ENCODE assay signal across 18 cellular contexts in the genomic region with DNA sequence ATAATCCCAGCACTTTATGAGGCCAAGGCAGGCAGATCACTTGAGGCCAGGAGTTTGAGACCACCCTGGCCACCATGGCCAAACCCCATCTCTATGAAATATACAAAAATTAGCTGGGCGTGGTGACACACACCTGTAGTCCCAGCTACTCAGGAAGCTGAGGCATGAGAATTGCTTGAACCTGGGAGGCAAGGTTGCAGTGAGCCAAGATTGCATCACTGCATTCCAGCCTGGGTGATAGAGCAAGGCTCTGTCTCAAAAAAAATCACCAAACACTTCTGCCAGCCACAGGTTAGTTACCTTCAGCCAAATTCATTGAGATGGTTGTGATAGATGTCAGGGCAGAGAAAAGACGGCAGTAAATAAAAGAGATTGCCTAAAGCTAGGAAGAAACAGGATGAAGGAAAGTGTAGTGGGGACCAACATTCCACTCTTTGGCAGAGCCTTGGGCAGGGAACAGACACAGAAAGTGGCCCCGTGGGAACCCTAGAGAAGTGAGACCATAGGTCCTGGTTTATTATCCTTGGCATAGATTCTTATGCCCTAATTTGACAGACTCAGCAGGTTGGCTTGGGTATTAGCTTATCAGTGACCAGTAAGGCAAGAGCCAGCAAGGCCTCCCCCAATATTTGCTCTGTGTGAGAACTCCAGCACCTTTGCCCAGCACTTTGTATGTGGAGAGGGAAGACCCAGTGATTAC. TPM values are rescaled to one million over a fixed set of nuclear protein-coding genes. Genes with fewer than 3 reads are reported as not detected.
DNase-seq lines count a peak whose midpoint lies in the region; ATAC-seq, FAIRE-seq and TF ChIP-seq lines count a peak whose summit lies in the region.
"Had no signal": no experiment of that assay in that cellular context is flagged by ENCODE, and none has a peak within 500 bp of the region (broad histone marks: within the 10 kb centered on the region; RNA-seq: fewer than 3 reads in every experiment).

No MANE protein-coding gene starts in this region.

- WGBS in K562 (ENCODE audit: insufficient coverage, low coverage, missing lambda C conversion rate): 43% methylated on average over 3 of the region's 3 CpGs

- TF ChIP-seq POLR2A in K562 (conservative IDR thresholded peaks at IDR 0.05): no peak
- no peak for TF ChIP-seq POLR2A in gastrocnemius medialis (IDR thresholded peaks at IDR 0.05)

- H3K9me3 ChIP-seq in K562 (replicated peaks; ENCODE audit: control insufficient read depth, insufficient read depth, low read depth, low read length) (no peaks in the 10 kb centered on the region), gastrocnemius medialis (no peaks in the 10 kb centered on the region)
- H3K9me3 ChIP-seq: thoracic aorta had no signal

- no peak for TF ChIP-seq EP300 in K562 (IDR thresholded peaks at IDR 0.05; ENCODE audit: low read length)

- DNase-seq in stimulated activated naive CD8-positive, alpha-beta T cell treated with anti-CD3 and anti-CD28 coated beads, Interleukin-15, amount 100 ng/mL, for 72 hours: no peak
- DNase-seq in stimulated activated naive CD8-positive, alpha-beta T cell treated with anti-CD3 and anti-CD28 coated beads, Interleukin-15, Interleukin-2, amounts not matched to agents 100 U/mL and 50 U/mL, for 24 hours: no peak
- DNase-seq in K562 (ENCODE audit: extremely low read depth in 1 of 4, low spot score in 3 of 4) (no peak), left lobe of liver (ENCODE audit: low spot score) (peak; percentile 85), type B pancreatic cell (ENCODE audit: extremely low spot score, unreplicated experiment) (no peak), gastrocnemius medialis (no peak), Right ventricle myocardium inferior (ENCODE audit: missing footprints) (no peak)
- DNase-seq: activated CD4-positive, alpha-beta memory T cell treated with anti-CD3 and anti-CD28 coated beads, Interleukin-2, amount 10 ng/mL, durations not matched to agents 7 days and 5 days; amygdala; GF-D8; left cardiac atrium; NCI-H774; posterior cingulate gyrus had no signal

- no peak overlapping the region for H3K9ac ChIP-seq in K562 (ENCODE audit: insufficient read depth in 1 of 2, low read depth in 2 of 2, low read length in 2 of 2)

- FAIRE-seq in K562 (lab: Jason Lieb, UNC): no peak
- FAIRE-seq: D721Med, GM12891 had no signal

- H4K20me1 ChIP-seq in K562 (replicated peaks; ENCODE audit: control insufficient read depth, insufficient read depth, low read length): no peaks in the 10 kb centered on the region

- H2AFZ ChIP-seq in K562 (ENCODE audit: low read depth, low read length): no peak overlapping the region

- BruUV-seq in K562 (replicated peaks; lab: Mats Ljungman, UMichigan): no TSS peak

- H3K4me1 ChIP-seq in K562 (replicated peaks in 1 of 2; ENCODE audit: control insufficient read depth in 2 of 2, insufficient read depth in 2 of 2, low read length in 2 of 2): no peaks in the 10 kb centered on the region; a peak in 1 of 5 replicates
- H3K4me1 ChIP-seq in gastrocnemius medialis: no peaks in the 10 kb centered on the region

- H3K4me3 Mint-ChIP-seq in stimulated activated naive CD8-positive, alpha-beta T cell treated with anti-CD3 and anti-CD28 coated beads, Interleukin-15, amount 100 ng/mL, for 72 hours: no peak overlapping the region
- no peak overlapping the region for H3K4me3 Mint-ChIP-seq in type B pancreatic cell
- H3K4me3 Mint-ChIP-seq: activated CD4-positive, alpha-beta memory T cell treated with anti-CD3 and anti-CD28 coated beads, Interleukin-2, amount 10 ng/mL, durations not matched to agents 7 days and 5 days had no signal

- no peak for ATAC-seq in stimulated activated naive CD8-positive, alpha-beta T cell treated with anti-CD3 and anti-CD28 coated beads, Interleukin-15, amount 100 ng/mL, for 72 hours
- no peak for ATAC-seq in stimulated activated naive CD8-positive, alpha-beta T cell treated with anti-CD3 and anti-CD28 coated beads, Interleukin-15, Interleukin-2, amounts not matched to agents 100 U/mL and 50 U/mL, for 24 hours
- no peak; the same call in 2 of the 3 replicates for ATAC-seq in K562
- peak; percentile 91 for ATAC-seq in left lobe of liver
- no peak for ATAC-seq in gastrocnemius medialis
- ATAC-seq in GM19351 (IDR thresholded peaks at IDR 0.05; ENCODE audit: unreplicated experiment): no peak
- no peak for ATAC-seq in Right ventricle myocardium inferior

- H3K4me3 ChIP-seq in K562 (no peak overlapping the region), gastrocnemius medialis (no peak overlapping the region)
- H3K4me3 ChIP-seq: skin epidermis, thoracic aorta had no signal

- in situ Hi-C loops in K562 (cut with MboI) (no loop called here), gastrocnemius medialis (cut with MboI; ENCODE audit: low sequenced_read_pairs in 4 of 4) (loop anchor here in 2 of 4 donors (10.0 kb wide), 1 partner anchor 86 kb away; a partner anchor contains a TSS)

- H3K27ac Mint-ChIP-seq in stimulated activated naive CD8-positive, alpha-beta T cell treated with anti-CD3 and anti-CD28 coated beads, Interleukin-15, amount 100 ng/mL, for 72 hours: peak overlapping the region; percentile 16 to 91
- H3K27ac Mint-ChIP-seq in type B pancreatic cell: peak overlapping the region; percentile 3
- H3K27ac Mint-ChIP-seq: activated CD4-positive, alpha-beta memory T cell treated with anti-CD3 and anti-CD28 coated beads, Interleukin-2, amount 10 ng/mL, durations not matched to agents 7 days and 5 days had no signal

- no peaks in the 10 kb centered on the region for H3K36me3 ChIP-seq in K562 (ENCODE audit: control insufficient read depth, insufficient read depth, low read length)
- no peaks in the 10 kb centered on the region for H3K36me3 ChIP-seq in gastrocnemius medialis
- H3K36me3 ChIP-seq: thoracic aorta had no signal

- CTCF ChIA-PET in K562 (lab: Yijun Ruan, JAX; ENCODE audit: low intra/inter-chr PET ratio): no interaction called here

- TF ChIP-seq RAD21 in K562 (CRISPR knock-in tag; conservative IDR thresholded peaks at IDR 0.05 in 1 of 2, IDR thresholded peaks at IDR 0.05 in 1 of 2): no peak

- no peaks in the 10 kb centered on the region for H3K27me3 Mint-ChIP-seq in stimulated activated naive CD8-positive, alpha-beta T cell treated with anti-CD3 and anti-CD28 coated beads, Interleukin-15, amount 100 ng/mL, for 72 hours
- no peaks in the 10 kb centered on the region for H3K27me3 Mint-ChIP-seq in type B pancreatic cell

- no peak overlapping the region for H3K4me2 ChIP-seq in K562 (ENCODE audit: insufficient read depth, low read length)

- H3K27ac ChIP-seq in K562 (ENCODE audit: extremely low read depth, low read depth, low read length): no peak overlapping the region
- H3K27ac ChIP-seq in gastrocnemius medialis: no peak overlapping the region
- H3K27ac ChIP-seq: thoracic aorta had no signal

- no peaks in the 10 kb centered on the region for H3K9me3 Mint-ChIP-seq in stimulated activated naive CD8-positive, alpha-beta T cell treated with anti-CD3 and anti-CD28 coated beads, Interleukin-15, amount 100 ng/mL, for 72 hours
- H3K9me3 Mint-ChIP-seq in type B pancreatic cell: no peaks in the 10 kb centered on the region
- H3K9me3 Mint-ChIP-seq: activated CD4-positive, alpha-beta memory T cell treated with anti-CD3 and anti-CD28 coated beads, Interleukin-2, amount 10 ng/mL, durations not matched to agents 7 days and 5 days had no signal

- no peaks in the 10 kb centered on the region for H3K9me1 ChIP-seq in K562 (ENCODE audit: control insufficient read depth, insufficient read depth, low read length)

- peaks cover 28% of the 10 kb centered on the region for H3K4me1 Mint-ChIP-seq in stimulated activated naive CD8-positive, alpha-beta T cell treated with anti-CD3 and anti-CD28 coated beads, Interleukin-15, amount 100 ng/mL, for 72 hours
- H3K4me1 Mint-ChIP-seq in type B pancreatic cell (ENCODE audit: unreplicated experiment): no peaks in the 10 kb centered on the region

- intact Hi-C loops in K562 (cut with micrococcal nuclease): loop anchor here (10.0 kb wide), 1 partner anchor 186 kb away; no protein-coding TSS in a partner anchor
- intact Hi-C loops in gastrocnemius medialis (cut with DNase I; ENCODE audit: low total_unique reads): no loop called here
- intact Hi-C loops in Right ventricle myocardium inferior (cut with DNase I): no loop called here

- POLR2A ChIA-PET in K562 (lab: Yijun Ruan, JAX): no interaction called here

- no peaks in the 10 kb centered on the region for H3K36me3 Mint-ChIP-seq in type B pancreatic cell

- TF ChIP-seq CTCF in K562 (IDR thresholded peaks at IDR 0.05 in 2 of 3, conservative IDR thresholded peaks at IDR 0.05 in 1 of 3; ENCODE audit: insufficient read depth in 2 of 3, low read depth in 1 of 3, low read length in 3 of 3): no peak
- no peak for TF ChIP-seq CTCF in type B pancreatic cell (conservative IDR thresholded peaks at IDR 0.05)
- no peak for TF ChIP-seq CTCF in gastrocnemius medialis (IDR thresholded peaks at IDR 0.05 in 4 of 5, conservative IDR thresholded peaks at IDR 0.05 in 1 of 5)

- H3K79me2 ChIP-seq in K562 (ENCODE audit: control insufficient read depth, insufficient read depth, low read length): no peaks in the 10 kb centered on the region

- H3K27me3 ChIP-seq in K562 (ENCODE audit: control insufficient read depth in 2 of 2, insufficient read depth in 2 of 2, low read length in 2 of 2) (no peaks in the 10 kb centered on the region), gastrocnemius medialis (no peaks in the 10 kb centered on the region)

TF ChIP-seq in K562, 482 proteins besides CTCF, POLR2A, EP300 and RAD21 (continues in another document):
- TF ChIP-seq ZNF57 (CRISPR knock-in tag; IDR thresholded peaks at IDR 0.05): no peak

RNA-seq across cellular contexts. Expression of a gene that starts 5.5 kb away (rescaled TPM):
- total RNA-seq in K562 (2011; cell fraction: chromatin; rRNA removed; ENCODE audit: low replicate concordance): 90.2 and 99.8 TPM in 2 replicates
- total RNA-seq in K562 (2011; cell fraction: nucleolus; rRNA removed): 24.0 and 29.1 TPM in 2 replicates
- 14.7 and 29.8 TPM in 2 replicates for total RNA-seq in K562 (2011; cell fraction: nucleoplasm; rRNA removed)
- total RNA-seq in K562 (2014; rRNA removed) (12.4 and 13.6 TPM in 2 replicates), K562 (2014; rRNA removed; fragmentation: Illumina TruSeq; extraction: Trizol) (21.0 and 22.1 TPM in 2 replicates), K562 (2015; rRNA removed; fragmentation: Illumina TruSeq; extraction: Trizol) (18.1 and 19.0 TPM in 2 replicates), K562 (2021) (18.9 and 20.5 TPM in 2 replicates), left lobe of liver (11.6 TPM), type B pancreatic cell (ENCODE audit: low replicate concordance) (16.4 and 26.9 TPM in 2 replicates), gastrocnemius medialis (1 to 10 TPM; 3.9 to 7.8 (median 7.6) TPM), Right ventricle myocardium inferior (12.0 TPM)
- polyA plus RNA-seq in K562 (2011; rRNA removed) (24.9 and 26.1 TPM in 2 replicates), K562 (2014; fragmentation: Illumina TruSeq; extraction: Trizol) (12.9 and 14.4 TPM in 2 replicates), K562 (2014; fragmentation: Nextera tagmentation; extraction: Ambion mirVana) (1 to 10 TPM; 3.3 to 3.9 TPM), K562 (2014; rRNA removed) (9.1 and 10.1 TPM in 2 replicates)
- polyA plus RNA-seq in K562 (2011; cell fraction: cytosol; rRNA removed): 8.4 and 14.0 TPM in 2 replicates
- 30.7 and 32.9 TPM in 2 replicates for polyA plus RNA-seq in K562 (2011; cell fraction: nucleus; rRNA removed)
- 6.1 and 11.1 TPM in 2 replicates for polyA plus RNA-seq in K562 (2012)
- 61.2 and 64.1 TPM in 2 replicates for polyA minus RNA-seq in K562 (2011; rRNA and poly(A)+ RNA removed)
- 9.6 and 11.6 TPM in 2 replicates for polyA minus RNA-seq in K562 (2011; cell fraction: cytosol; rRNA and poly(A)+ RNA removed)
- polyA minus RNA-seq in K562 (2011; cell fraction: nucleus; rRNA and poly(A)+ RNA removed): 28.1 and 44.1 TPM in 2 replicates
